In the genomic region with DNA sequence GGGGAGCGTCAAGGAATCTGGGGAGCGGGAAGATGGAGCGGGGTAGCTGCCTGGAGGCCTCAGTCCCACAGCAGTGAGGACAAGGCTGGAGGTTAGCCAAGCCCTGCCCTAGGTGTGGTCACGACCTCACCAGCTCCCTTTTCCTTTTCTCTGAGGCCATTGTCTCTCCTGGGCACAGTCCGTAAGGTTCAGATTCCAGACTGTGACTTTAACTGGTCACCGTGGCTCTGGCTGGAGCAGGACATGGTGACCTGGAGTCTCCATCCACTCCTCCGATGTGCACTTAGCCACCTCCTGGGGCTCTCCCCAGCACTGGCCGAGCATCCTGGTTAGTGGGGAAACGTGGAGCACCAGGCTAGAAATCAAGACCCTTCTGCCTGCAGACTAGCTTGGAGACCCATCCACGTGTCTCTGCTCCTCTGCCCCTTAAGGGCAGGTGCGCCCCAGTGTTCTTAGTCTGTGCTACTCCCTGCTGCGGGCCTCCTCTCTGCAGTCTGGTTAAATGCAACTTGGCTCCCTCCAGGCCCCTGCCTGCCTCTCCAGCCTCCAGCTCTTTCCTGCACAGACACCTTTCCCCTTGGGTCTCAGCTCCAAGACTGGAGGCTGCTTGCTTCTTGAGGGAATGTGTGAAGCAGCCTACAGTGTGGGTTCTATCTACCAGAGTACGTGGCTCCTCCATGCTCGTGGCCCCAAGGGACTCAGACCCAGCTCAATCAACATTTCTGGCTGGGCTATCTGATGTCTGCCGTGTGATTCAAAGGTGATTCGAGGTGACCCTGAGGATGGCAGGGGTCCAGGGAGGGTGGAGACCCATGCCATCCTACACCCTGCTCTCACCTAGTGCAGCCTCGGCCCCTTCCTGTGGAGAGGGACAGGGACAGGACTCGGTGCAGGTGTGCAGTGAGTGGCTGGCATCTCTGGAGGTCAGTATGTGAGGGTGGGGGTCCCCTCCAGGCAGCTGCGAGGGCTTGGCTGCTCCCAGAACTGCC, we compare ENCODE assay signal across 10 cellular contexts. TPM values are rescaled to one million over a fixed set of nuclear protein-coding genes. Genes with fewer than 3 reads are reported as not detected.
DNase-seq lines count a peak whose midpoint lies in the region; ATAC-seq and TF ChIP-seq lines count a peak whose summit lies in the region.
"Had no signal": no experiment of that assay in that cellular context is flagged by ENCODE, and none has a peak within 500 bp of the region (broad histone marks: within the 10 kb centered on the region; RNA-seq: fewer than 3 reads in every experiment).

No MANE protein-coding gene starts in this region.

- 63 to 66% methylated on average over 19 of the region's 19 CpGs for whole genome bisulfite sequencing in heart right ventricle, 2 donors
- 55 to 72% (median 61%) methylated on average over 13 to 19 of the region's 19 CpGs for WGBS in stomach, 5 donors

- TF ChIP-seq POLR2A in stomach (IDR thresholded peaks at IDR 0.05) = no peak

- H3K4me3 ChIP-seq in cardiac muscle cell (no peak overlapping the region), heart right ventricle (peak overlapping the region in 1 of 10 donors; percentile 100), stomach (peak overlapping the region in 2 of 4 donors; percentile 80 to 96)

- no peaks in the 10 kb centered on the region for H3K9me3 Mint-ChIP-seq in activated CD4-positive, alpha-beta memory T cell treated with anti-CD3 and anti-CD28 coated beads, Interleukin-2, amount 10 ng/mL, durations not matched to agents 7 days and 5 days
- no peaks in the 10 kb centered on the region for H3K9me3 Mint-ChIP-seq in type B pancreatic cell

- H3K4me1 Mint-ChIP-seq in activated CD4-positive, alpha-beta memory T cell treated with anti-CD3 and anti-CD28 coated beads, Interleukin-2, amount 10 ng/mL, durations not matched to agents 7 days and 5 days = peaks cover 46% of the 10 kb centered on the region
- H3K4me1 Mint-ChIP-seq in type B pancreatic cell (ENCODE audit: unreplicated experiment) = peaks cover 17% of the 10 kb centered on the region

- TF ChIP-seq EP300 in stomach (IDR thresholded peaks at IDR 0.05) = no peak

- CTCF ChIA-PET in activated CD4-positive, alpha-beta memory T cell treated with anti-CD3 and anti-CD28 coated beads, Interleukin-2, amount 10 ng/mL, durations not matched to agents 7 days and 5 days (lab: Charles Lee) = no interaction called here

- no peaks in the 10 kb centered on the region for H3K9me3 ChIP-seq in cardiac muscle cell (ENCODE audit: low read depth)
- H3K9me3 ChIP-seq in heart right ventricle = no peaks in the 10 kb centered on the region
- H3K9me3 ChIP-seq in stomach = no peaks in the 10 kb centered on the region

- peaks cover 15% of the 10 kb centered on the region for H3K27me3 ChIP-seq in cardiac muscle cell
- H3K27me3 ChIP-seq in heart right ventricle = peaks cover 10 to 23% (median 15%) of the 10 kb centered on the region in 7 donors
- H3K27me3 ChIP-seq in stomach = peaks cover 9 to 23% (median 21%) of the 10 kb centered on the region in 3 donors

- no peak for DNase-seq in cardiac muscle cell (ENCODE audit: low read depth in 1 of 2, low spot score in 1 of 2)
- DNase-seq in heart right ventricle = no peak
- no peak for DNase-seq in activated CD4-positive, alpha-beta memory T cell treated with anti-CD3 and anti-CD28 coated beads, Interleukin-2, amount 10 ng/mL, durations not matched to agents 7 days and 5 days
- peak; percentile 46 for DNase-seq in islet precursor cell
- no peak for DNase-seq in type B pancreatic cell (ENCODE audit: extremely low spot score, unreplicated experiment)
- no peak for DNase-seq in stomach
- DNase-seq: NCI-H2171 treated with DMSO at 0.1 percent for 48 hours had no signal

- POLR2A ChIA-PET in activated CD4-positive, alpha-beta memory T cell treated with anti-CD3 and anti-CD28 coated beads, Interleukin-2, amount 10 ng/mL, durations not matched to agents 7 days and 5 days (lab: Charles Lee) = no interaction called here

- no peak for TF ChIP-seq CTCF in cardiac muscle cell (IDR thresholded peaks at IDR 0.05; ENCODE audit: low read depth, low read length)
- TF ChIP-seq CTCF in heart right ventricle (IDR thresholded peaks at IDR 0.05) = no peak
- TF ChIP-seq CTCF in type B pancreatic cell (conservative IDR thresholded peaks at IDR 0.05) = no peak
- no peak for TF ChIP-seq CTCF in stomach (IDR thresholded peaks at IDR 0.05)

- intact Hi-C loops in heart right ventricle (cut with DNase I) (no loop called here), stomach (cut with DNase I; ENCODE audit: low total_unique reads) (no loop called here)

- H3K4me1 ChIP-seq in cardiac muscle cell (ENCODE audit: low read depth) (peaks cover 21% of the 10 kb centered on the region), heart right ventricle (peaks cover 30 to 82% (median 74%) of the 10 kb centered on the region in 9 donors), stomach (peaks cover 68 to 84% (median 83%) of the 10 kb centered on the region in 4 donors)

- H3K36me3 ChIP-seq in cardiac muscle cell (no peaks in the 10 kb centered on the region), heart right ventricle (no peaks in the 10 kb centered on the region), stomach (peaks cover 0 to 4% (median 2%) of the 10 kb centered on the region in 4 donors)

- H3K4me3 Mint-ChIP-seq in activated CD4-positive, alpha-beta memory T cell treated with anti-CD3 and anti-CD28 coated beads, Interleukin-2, amount 10 ng/mL, durations not matched to agents 7 days and 5 days = peak overlapping the region; percentile 87
- peak overlapping the region; percentile 90 for H3K4me3 Mint-ChIP-seq in type B pancreatic cell

- H3K27ac Mint-ChIP-seq in activated CD4-positive, alpha-beta memory T cell treated with anti-CD3 and anti-CD28 coated beads, Interleukin-2, amount 10 ng/mL, durations not matched to agents 7 days and 5 days = peak overlapping the region; percentile 81
- peak overlapping the region; percentile 91 for H3K27ac Mint-ChIP-seq in type B pancreatic cell

- peaks cover 5% of the 10 kb centered on the region for H3K36me3 Mint-ChIP-seq in activated CD4-positive, alpha-beta memory T cell treated with anti-CD3 and anti-CD28 coated beads, Interleukin-2, amount 10 ng/mL, durations not matched to agents 7 days and 5 days (ENCODE audit: low read depth)
- no peaks in the 10 kb centered on the region for H3K36me3 Mint-ChIP-seq in type B pancreatic cell

- ATAC-seq in heart right ventricle (no peak), GM19452 (IDR thresholded peaks at IDR 0.05; ENCODE audit: unreplicated experiment) (no peak), HG02610 (IDR thresholded peaks at IDR 0.05; ENCODE audit: unreplicated experiment) (no peak)

- peaks cover 18% of the 10 kb centered on the region for H3K27me3 Mint-ChIP-seq in activated CD4-positive, alpha-beta memory T cell treated with anti-CD3 and anti-CD28 coated beads, Interleukin-2, amount 10 ng/mL, durations not matched to agents 7 days and 5 days
- peaks cover 25% of the 10 kb centered on the region for H3K27me3 Mint-ChIP-seq in type B pancreatic cell

- H3K27ac ChIP-seq in cardiac muscle cell = peak overlapping the region; percentile 56
- peak overlapping the region in 4 of 10 donors; percentile 3 to 68 (median 60) for H3K27ac ChIP-seq in heart right ventricle
- peak overlapping the region in 2 of 5 donors; percentile 37 to 94 for H3K27ac ChIP-seq in stomach

RNA-seq across cellular contexts. Expression of gene SLC25A1, which starts 5.2 kb away (rescaled TPM):
- total RNA-seq in cardiac muscle cell = 140 and 196 TPM in 2 replicates
- polyA plus RNA-seq in cardiac muscle cell = 192 and 238 TPM in 2 replicates
- 10 to 100 TPM; 14.8 to 29.1 (median 19.9) TPM for total RNA-seq in heart right ventricle
- polyA plus RNA-seq in heart right ventricle = 10 to 100 TPM; 23.1 to 31.9 TPM
- 10 to 100 TPM; 62.3 to 63.2 TPM for total RNA-seq in activated CD4-positive, alpha-beta memory T cell treated with anti-CD3 and anti-CD28 coated beads, Interleukin-2, amount 10 ng/mL, durations not matched to agents 7 days and 5 days
- total RNA-seq in type B pancreatic cell (ENCODE audit: low replicate concordance) = 83.2 and 94.4 TPM in 2 replicates
- 100 to 1,000 TPM in 2 of 5 donors, 10 to 100 TPM in 2, 1 to 10 TPM in 1; 1.2 to 165 (median 41.3) TPM for total RNA-seq in stomach
- polyA plus RNA-seq in stomach = 10 to 100 TPM; 31.8 to 69.1 (median 67.2) TPM

RNA-seq across cellular contexts. Expression of gene GSC2, which starts 23.2 kb away (rescaled TPM):
- total RNA-seq in cardiac muscle cell (not detected in 2 replicates), heart right ventricle (not detected), type B pancreatic cell (ENCODE audit: low replicate concordance) (not detected in 2 replicates), stomach (not detected)
- polyA plus RNA-seq in cardiac muscle cell (not detected in 2 replicates), heart right ventricle (not detected), stomach (not detected)
- total RNA-seq in activated CD4-positive, alpha-beta memory T cell treated with anti-CD3 and anti-CD28 coated beads, Interleukin-2, amount 10 ng/mL, durations not matched to agents 7 days and 5 days = not detected
- total RNA-seq: Daoy had no signal

RNA-seq across cellular contexts. Expression of gene ESS2, which starts 28.9 kb away (rescaled TPM):
- total RNA-seq in cardiac muscle cell = 23.5 and 26.2 TPM in 2 replicates
- 9.3 and 13.2 TPM in 2 replicates for polyA plus RNA-seq in cardiac muscle cell
- total RNA-seq in heart right ventricle = 10 to 100 TPM in 3 of 10 donors, 1 to 10 TPM in 7; 7.5 to 11.5 (median 9.2) TPM
- polyA plus RNA-seq in heart right ventricle = 10 to 100 TPM; 12.4 to 14.3 TPM
- 10 to 100 TPM; 16.3 to 18.3 TPM for total RNA-seq in activated CD4-positive, alpha-beta memory T cell treated with anti-CD3 and anti-CD28 coated beads, Interleukin-2, amount 10 ng/mL, durations not matched to agents 7 days and 5 days
- total RNA-seq in type B pancreatic cell (ENCODE audit: low replicate concordance) = 15.7 and 19.5 TPM in 2 replicates
- 1 to 10 TPM in 4 of 5 donors, not detected in 1; 1.4 to 9.4 (median 7.9) TPM for total RNA-seq in stomach
- 10 to 100 TPM; 13.3 to 18.5 (median 16.4) TPM for polyA plus RNA-seq in stomach

RNA-seq across cellular contexts. Expression of gene TSSK2, which starts 42.2 kb away (rescaled TPM):
- not detected in 2 replicates for total RNA-seq in cardiac muscle cell
- not detected in 2 replicates for polyA plus RNA-seq in cardiac muscle cell
- total RNA-seq in heart right ventricle = under 1 TPM in 1 of 10 donors, not detected in 9; 0.19 TPM
- polyA plus RNA-seq in heart right ventricle = under 1 TPM; 0.14 to 0.37 TPM
- not detected for total RNA-seq in activated CD4-positive, alpha-beta memory T cell treated with anti-CD3 and anti-CD28 coated beads, Interleukin-2, amount 10 ng/mL, durations not matched to agents 7 days and 5 days
- not detected in 2 replicates for total RNA-seq in type B pancreatic cell (ENCODE audit: low replicate concordance)
- not detected for total RNA-seq in stomach
- under 1 TPM in 1 of 3 donors, not detected in 2; 0.08 TPM for polyA plus RNA-seq in stomach
- total RNA-seq: Daoy had no signal

RNA-seq across cellular contexts. Expression of gene DGCR2, which starts 51.1 kb away (rescaled TPM):
- 82.1 and 82.9 TPM in 2 replicates for total RNA-seq in cardiac muscle cell
- polyA plus RNA-seq in cardiac muscle cell = 63.9 and 65.8 TPM in 2 replicates
- total RNA-seq in heart right ventricle = 10 to 100 TPM; 27.0 to 58.0 (median 42.2) TPM
- 10 to 100 TPM; 17.0 to 28.5 TPM for polyA plus RNA-seq in heart right ventricle
- 10 to 100 TPM; 29.7 to 30.8 TPM for total RNA-seq in activated CD4-positive, alpha-beta memory T cell treated with anti-CD3 and anti-CD28 coated beads, Interleukin-2, amount 10 ng/mL, durations not matched to agents 7 days and 5 days
- 75.2 and 83.1 TPM in 2 replicates for total RNA-seq in type B pancreatic cell (ENCODE audit: low replicate concordance)
- 10 to 100 TPM; 11.1 to 75.3 (median 50.9) TPM for total RNA-seq in stomach
- 10 to 100 TPM in 2 of 3 donors, 1 to 10 TPM in 1; 5.0 to 22.2 (median 15.2) TPM for polyA plus RNA-seq in stomach
